12 cellular contexts compared by ENCODE assay signal in the genomic region with DNA sequence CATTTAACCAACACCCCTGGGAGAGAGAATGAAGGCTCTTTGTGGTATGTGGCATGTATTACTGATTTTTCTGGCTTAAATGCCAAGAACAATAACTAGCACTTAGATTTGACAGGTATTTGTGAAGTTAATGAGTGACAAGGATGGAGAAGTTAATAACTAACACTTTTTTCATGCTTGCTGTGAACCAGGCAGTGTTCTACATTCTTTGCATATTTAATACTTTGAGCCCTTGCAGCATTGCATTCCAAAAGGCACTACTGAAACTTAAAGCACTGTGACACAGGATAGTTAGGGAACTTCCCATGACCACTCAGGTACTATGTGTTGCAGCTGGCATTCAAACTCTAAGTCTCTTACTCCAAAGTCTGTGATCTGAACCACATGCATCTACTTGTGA.
DNase-seq lines count a peak whose midpoint lies in the region; ATAC-seq and TF ChIP-seq lines count a peak whose summit lies in the region.
"Had no signal": no experiment of that assay in that cellular context is flagged by ENCODE, and none has a peak within 500 bp of the region (broad histone marks: within the 10 kb centered on the region; RNA-seq: fewer than 3 reads in every experiment).

No MANE protein-coding gene starts in this region.

- H3K36me3 Mint-ChIP-seq in activated T-helper 17 cell treated with anti-CD3 and anti-CD28 coated beads, Interleukin-2, amount 50 U/mL, for 72 hours (ENCODE audit: low read depth): no peaks in the 10 kb centered on the region

- no peaks in the 10 kb centered on the region for H3K27me3 ChIP-seq in A673 (replicated peaks; ENCODE audit: insufficient read depth, low read depth, low read length, poor library complexity)
- H3K27me3 ChIP-seq: SJSA1 had no signal

- no peaks in the 10 kb centered on the region for H3K4me1 ChIP-seq in A673 (ENCODE audit: insufficient read depth, low read length, poor library complexity, severe bottlenecking)
- H3K4me1 ChIP-seq: SJSA1 had no signal

- peak; percentile 9 for DNase-seq in A673 (ENCODE audit: low spot score)
- DNase-seq in epithelial cell of proximal tubule (ENCODE audit: low read depth): peak; percentile 99
- no peak for DNase-seq in GM03348 (ENCODE audit: low spot score)
- no peak for DNase-seq in erythroblast (lab: John Stamatoyannopoulos, UW)
- DNase-seq: activated CD4-positive, alpha-beta T cell treated with anti-CD3 and anti-CD28 coated beads for 1 hour; islet precursor cell; NCI-H524 treated with DMSO at 0.1 percent for 48 hours had no signal

- CTCF ChIA-PET in A673 (lab: Charles Lee): no interaction called here

- ATAC-seq in GM19452 (IDR thresholded peaks at IDR 0.05; ENCODE audit: unreplicated experiment) (peak; percentile 85), HG03108 (IDR thresholded peaks at IDR 0.05; ENCODE audit: unreplicated experiment) (peak; percentile 63), GM21723 (IDR thresholded peaks at IDR 0.05; ENCODE audit: unreplicated experiment) (no peak)
- ATAC-seq in activated T-helper 17 cell treated with anti-CD3 and anti-CD28 coated beads, Interleukin-2, amount 50 U/mL, for 72 hours (replicated peaks): no peak

- H3K9me3 Mint-ChIP-seq in activated T-helper 17 cell treated with anti-CD3 and anti-CD28 coated beads, Interleukin-2, amount 50 U/mL, for 72 hours: peaks cover 4% of the 10 kb centered on the region

- no TSS peak for BruUV-seq in A673 (replicated peaks; lab: Mats Ljungman, UMichigan)

- no peaks in the 10 kb centered on the region for H3K9me3 ChIP-seq in A673 (ENCODE audit: low read depth, low read length, poor library complexity, severe bottlenecking)
- H3K9me3 ChIP-seq: SJSA1 had no signal

- H3K36me3 ChIP-seq in A673 (ENCODE audit: insufficient read depth, low read length, poor library complexity, severe bottlenecking): no peaks in the 10 kb centered on the region
- H3K36me3 ChIP-seq: SJSA1 had no signal

- H3K4me1 Mint-ChIP-seq in activated T-helper 17 cell treated with anti-CD3 and anti-CD28 coated beads, Interleukin-2, amount 50 U/mL, for 72 hours: no peaks in the 10 kb centered on the region

- H3K27me3 Mint-ChIP-seq in activated T-helper 17 cell treated with anti-CD3 and anti-CD28 coated beads, Interleukin-2, amount 50 U/mL, for 72 hours: no peaks in the 10 kb centered on the region

- intact Hi-C loops in A673 (cut with micrococcal nuclease; ENCODE audit: unreplicated experiment): no loop called here

- H3K4me3 ChIP-seq in A673 (ENCODE audit: low read depth, low read length, poor library complexity, severe bottlenecking): no peak overlapping the region
- no peak overlapping the region for H3K4me3 ChIP-seq in epithelial cell of proximal tubule (ENCODE audit: low read depth, low read length)
- H3K4me3 ChIP-seq: SJSA1 had no signal

- no peak for TF ChIP-seq POLR2A in erythroblast (IDR thresholded peaks at IDR 0.05; ENCODE audit: low read length)

- no peak overlapping the region for H3K27ac ChIP-seq in A673 (ENCODE audit: low read depth, low read length, poor library complexity, severe bottlenecking)
- H3K27ac ChIP-seq: SJSA1 had no signal

- H3K4me3 Mint-ChIP-seq in activated T-helper 17 cell treated with anti-CD3 and anti-CD28 coated beads, Interleukin-2, amount 50 U/mL, for 72 hours: no peak overlapping the region

- no peak overlapping the region for H3K27ac Mint-ChIP-seq in activated T-helper 17 cell treated with anti-CD3 and anti-CD28 coated beads, Interleukin-2, amount 50 U/mL, for 72 hours

- POLR2A ChIA-PET in A673 (lab: Charles Lee; ENCODE audit: low non-redundant PET): no interaction called here

- no peak for TF ChIP-seq CTCF in A673 (conservative IDR thresholded peaks at IDR 0.05; ENCODE audit: low read depth, low read length)
- TF ChIP-seq CTCF in epithelial cell of proximal tubule (conservative IDR thresholded peaks at IDR 0.05; ENCODE audit: low read depth, low read length): no peak

Comparison
In these comparisons a context has a peak if more than half of its experiments do, and no peak if none do; other contexts are left out.
1. DNase-seq: peak in A673 (single experiment) and epithelial cell of proximal tubule (single experiment); none in GM03348 (single experiment) and erythroblast (0 of 2).
2. ATAC-seq: peak in GM19452 (single experiment) and HG03108 (single experiment); none in GM21723 (single experiment) and activated T-helper 17 cell treated with anti-CD3 and anti-CD28 coated beads, Interleukin-2, amount 50 U/mL, for 72 hours (single experiment).